In genomic region chr10:72228318-72228751, GRCh38 we compare ENCODE assay signal across 9 cellular contexts. TPM values are rescaled to one million over a fixed set of nuclear protein-coding genes. Genes with fewer than 3 reads are reported as not detected.
A peak's percentile ranks its signal among the peaks of the same experiment; 100 is the strongest.
DNase-seq lines count a peak whose midpoint lies in the region; ATAC-seq and TF ChIP-seq lines count a peak whose summit lies in the region.
"Had no signal": no experiment of that assay in that cellular context is flagged by ENCODE, and none has a peak within 500 bp of the region (broad histone marks: within the 10 kb centered on the region; RNA-seq: fewer than 3 reads in every experiment).

No MANE protein-coding gene starts in this region.

- peaks cover 55% of the 10 kb centered on the region for H3K79me2 ChIP-seq in smooth muscle cell (ENCODE audit: low read depth)

- 82% methylated on average over 2 of the region's 2 CpGs for WGBS in smooth muscle cell (ENCODE audit: low lambda C conversion rate)

- H3K4me3 ChIP-seq in BLaER1 treated with 17β-estradiol and CSF1 and Interleukin-3, amounts not matched to agents 10 nM and 100 nM = no peak overlapping the region
- H3K4me3 ChIP-seq in SK-N-MC (no peak overlapping the region), smooth muscle cell (no peak overlapping the region)
- H3K4me3 ChIP-seq in naive thymus-derived CD4-positive, alpha-beta T cell (ENCODE audit: low read length) = no peak overlapping the region

- no peak for ATAC-seq in naive thymus-derived CD4-positive, alpha-beta T cell
- ATAC-seq in GM19455 (IDR thresholded peaks at IDR 0.05; ENCODE audit: unreplicated experiment) = no peak

- POLR2A ChIA-PET in HEK293T (lab: Yijun Ruan, JAX) = interaction anchor here (1.3 to 2.9 kb wide), 3 partner anchors 46 to 93 kb away, joined by 3 to 35 read pairs (median 11); partner anchors contain the start of gene DDIT4
- POLR2A ChIA-PET in naive thymus-derived CD4-positive, alpha-beta T cell (lab: Charles Lee) = interaction anchor here (0.9 to 3.1 kb wide), 8 partner anchors 11 to 148 kb away, joined by 3 to 21 read pairs (median 4); partner anchors contain the start of genes ANAPC16 and ASCC1

- peaks cover 29 to 86% (median 61%) of the 10 kb centered on the region in 11 experiments for H3K36me3 ChIP-seq in BLaER1 treated with 17β-estradiol and CSF1 and Interleukin-3, amounts not matched to agents 10 nM and 100 nM
- H3K36me3 ChIP-seq in SK-N-MC (ENCODE audit: insufficient read depth, low read length) (peaks cover 19% of the 10 kb centered on the region; the same call in 1 of the 2 replicates), smooth muscle cell (ENCODE audit: low read depth) (peaks cover 4% of the 10 kb centered on the region)
- peaks cover 0 to 36% (median 14%) of the 10 kb centered on the region in 3 experiments for H3K36me3 ChIP-seq in naive thymus-derived CD4-positive, alpha-beta T cell (ENCODE audit: control insufficient read depth in 2 of 3, insufficient read depth in 3 of 3, low read length in 3 of 3)

- H3K27ac Mint-ChIP-seq in naive thymus-derived CD4-positive, alpha-beta T cell = peak overlapping the region; percentile 34 to 80 (median 55)

- intact Hi-C loops in naive thymus-derived CD4-positive, alpha-beta T cell (cut with micrococcal nuclease) = no loop called here

- DNase-seq in HEK293T (ENCODE audit: extremely low spot score) = peak; percentile 61
- no peak for DNase-seq in SK-N-MC (ENCODE audit: low read depth, low spot score)
- DNase-seq in naive thymus-derived CD4-positive, alpha-beta T cell = no peak
- DNase-seq in kidney tubule cell (ENCODE audit: low spot score) = no peak
- DNase-seq in middle frontal gyrus (ENCODE audit: extremely low spot score, low spot score) = no peak
- DNase-seq in smooth muscle cell (lab: John Stamatoyannopoulos, UW; ENCODE audit: unreplicated experiment) = no peak
- DNase-seq: IMR-90 had no signal

- peaks cover 0 to 11% (median 0%) of the 10 kb centered on the region in 11 experiments; a peak in 5 of 22 replicates for H4K20me1 ChIP-seq in BLaER1 treated with 17β-estradiol and CSF1 and Interleukin-3, amounts not matched to agents 10 nM and 100 nM
- no peaks in the 10 kb centered on the region for H4K20me1 ChIP-seq in smooth muscle cell (ENCODE audit: low read depth)

- H3K4me2 ChIP-seq in BLaER1 treated with 17β-estradiol and CSF1 and Interleukin-3, amounts not matched to agents 10 nM and 100 nM = peak overlapping the region; percentile 37 to 71 (median 58)
- no peak overlapping the region for H3K4me2 ChIP-seq in smooth muscle cell

- no peak for TF ChIP-seq CTCF in smooth muscle cell (IDR thresholded peaks at IDR 0.05; ENCODE audit: borderline replicate concordance, insufficient read depth, poor library complexity, severe bottlenecking)

- H2AFZ ChIP-seq in smooth muscle cell (ENCODE audit: low read depth) = no peak overlapping the region

- peak overlapping the region in 4 of 11 experiments; percentile 2 to 61 (median 54); a peak in 8 of 22 replicates for H3K27ac ChIP-seq in BLaER1 treated with 17β-estradiol and CSF1 and Interleukin-3, amounts not matched to agents 10 nM and 100 nM
- 0 out of 2 replicates have a peak overlapping the region, but pooled peaks have one; percentile 13 for H3K27ac ChIP-seq in SK-N-MC
- peak overlapping the region; percentile 42 for H3K27ac ChIP-seq in naive thymus-derived CD4-positive, alpha-beta T cell (ENCODE audit: low read depth, low read length)
- no peak overlapping the region for H3K27ac ChIP-seq in smooth muscle cell (ENCODE audit: low read depth)

- CTCF ChIA-PET in HEK293T (lab: Yijun Ruan, JAX) = interaction anchor here (1.2 kb wide), 1 partner anchor 47 kb away, joined by 3 read pairs; no protein-coding TSS in a partner anchor
- CTCF ChIA-PET in naive thymus-derived CD4-positive, alpha-beta T cell (lab: Charles Lee) = interaction anchor here (0.7 to 1.9 kb wide), 3 partner anchors 13 to 167 kb away, joined by 3 to 8 read pairs (median 4); partner anchors contain the start of genes ANAPC16 and ASCC1

- H3K9ac ChIP-seq in BLaER1 treated with 17β-estradiol and CSF1 and Interleukin-3, amounts not matched to agents 10 nM and 100 nM = peak overlapping the region in 6 of 11 experiments; percentile 3 to 51 (median 34); a peak in 6 of 22 replicates
- H3K9ac ChIP-seq in SK-N-MC (ENCODE audit: insufficient read length) (no peak overlapping the region), smooth muscle cell (ENCODE audit: low read depth) (no peak overlapping the region)

- no peaks in the 10 kb centered on the region for H3K9me3 ChIP-seq in BLaER1 treated with 17β-estradiol and CSF1 and Interleukin-3, amounts not matched to agents 10 nM and 100 nM (replicated peaks in 1 of 11)
- H3K9me3 ChIP-seq in SK-N-MC (ENCODE audit: low read depth, low read length) (no peaks in the 10 kb centered on the region), smooth muscle cell (replicated peaks; ENCODE audit: low read depth) (no peaks in the 10 kb centered on the region)
- no peaks in the 10 kb centered on the region for H3K9me3 ChIP-seq in naive thymus-derived CD4-positive, alpha-beta T cell (ENCODE audit: control insufficient read depth in 2 of 3, low read length in 3 of 3)

- peaks cover 0 to 2% (median 0%) of the 10 kb centered on the region in 11 donors for H3K9me3 Mint-ChIP-seq in naive thymus-derived CD4-positive, alpha-beta T cell

- H3K36me3 Mint-ChIP-seq in naive thymus-derived CD4-positive, alpha-beta T cell = peaks cover 6 to 38% (median 21%) of the 10 kb centered on the region in 5 donors

- H3K27me3 ChIP-seq in BLaER1 treated with 17β-estradiol and CSF1 and Interleukin-3, amounts not matched to agents 10 nM and 100 nM = no peaks in the 10 kb centered on the region
- no peaks in the 10 kb centered on the region for H3K27me3 ChIP-seq in naive thymus-derived CD4-positive, alpha-beta T cell (ENCODE audit: control insufficient read depth in 2 of 2, insufficient read depth in 2 of 2, low read length in 2 of 2)
- H3K27me3 ChIP-seq in smooth muscle cell (ENCODE audit: low read depth) = no peaks in the 10 kb centered on the region

- no peaks in the 10 kb centered on the region for H3K27me3 Mint-ChIP-seq in naive thymus-derived CD4-positive, alpha-beta T cell

- H3K4me1 ChIP-seq in BLaER1 treated with 17β-estradiol and CSF1 and Interleukin-3, amounts not matched to agents 10 nM and 100 nM = peaks cover 38 to 85% (median 57%) of the 10 kb centered on the region in 10 experiments
- peaks cover 10 to 45% of the 10 kb centered on the region in 2 donors for H3K4me1 ChIP-seq in naive thymus-derived CD4-positive, alpha-beta T cell (ENCODE audit: control insufficient read depth in 2 of 2, insufficient read depth in 2 of 2, low read length in 2 of 2)
- no peaks in the 10 kb centered on the region for H3K4me1 ChIP-seq in smooth muscle cell (ENCODE audit: low read depth)

- H3K4me1 Mint-ChIP-seq in naive thymus-derived CD4-positive, alpha-beta T cell = peaks cover 39 to 64% (median 57%) of the 10 kb centered on the region in 7 donors

- H3K4me3 Mint-ChIP-seq in naive thymus-derived CD4-positive, alpha-beta T cell = peak overlapping the region in 6 of 10 donors; percentile 2 to 52 (median 16)

- H3F3A ChIP-seq in smooth muscle cell (ENCODE audit: low read depth) = no peaks in the 10 kb centered on the region

TF ChIP-seq in HEK293T, 16 proteins besides CTCF, POLR2A, EP300 and RAD21:
- TF ChIP-seq SUZ12 (IDR thresholded peaks at IDR 0.05) (no peak), ARNT (IDR thresholded peaks at IDR 0.05) (peak; percentile 80), TARDBP (IDR thresholded peaks at IDR 0.05) (no peak), CTBP1 (IDR thresholded peaks at IDR 0.05; ENCODE audit: borderline replicate concordance) (peak; percentile 92), FOXK2 (IDR thresholded peaks at IDR 0.05) (no peak), FOXM1 (IDR thresholded peaks at IDR 0.05; ENCODE audit: borderline replicate concordance) (no peak), LEF1 (IDR thresholded peaks at IDR 0.05; ENCODE audit: borderline replicate concordance) (0 out of 2 replicates have a peak, but pooled peaks have one; percentile 26), BHLHE40 (IDR thresholded peaks at IDR 0.05; ENCODE audit: borderline replicate concordance) (no peak), ELF4 (IDR thresholded peaks at IDR 0.05) (no peak), SP1 (IDR thresholded peaks at IDR 0.05) (no peak)
- TF ChIP-seq, protein P1, sequence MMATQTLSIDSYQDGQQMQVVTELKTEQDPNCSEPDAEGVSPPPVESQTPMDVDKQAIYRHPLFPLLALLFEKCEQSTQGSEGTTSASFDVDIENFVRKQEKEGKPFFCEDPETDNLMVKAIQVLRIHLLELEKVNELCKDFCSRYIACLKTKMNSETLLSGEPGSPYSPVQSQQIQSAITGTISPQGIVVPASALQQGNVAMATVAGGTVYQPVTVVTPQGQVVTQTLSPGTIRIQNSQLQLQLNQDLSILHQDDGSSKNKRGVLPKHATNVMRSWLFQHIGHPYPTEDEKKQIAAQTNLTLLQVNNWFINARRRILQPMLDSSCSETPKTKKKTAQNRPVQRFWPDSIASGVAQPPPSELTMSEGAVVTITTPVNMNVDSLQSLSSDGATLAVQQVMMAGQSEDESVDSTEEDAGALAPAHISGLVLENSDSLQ (IDR thresholded peaks at IDR 0.05) = peak; percentile 91

RNA-seq across cellular contexts. Expression of gene ASCC1, which starts 12.3 kb away (rescaled TPM):
- total RNA-seq in naive thymus-derived CD4-positive, alpha-beta T cell = 10 to 100 TPM; 19.4 to 33.1 (median 24.2) TPM
- 10 to 100 TPM; 25.2 to 27.1 TPM for polyA plus RNA-seq in naive thymus-derived CD4-positive, alpha-beta T cell
- 28.1 and 37.0 TPM in 2 replicates for total RNA-seq in smooth muscle cell
- polyA plus RNA-seq in smooth muscle cell = 24.0 and 24.7 TPM in 2 replicates

RNA-seq across cellular contexts. Expression of gene ANAPC16, which starts 12.5 kb away (rescaled TPM):
- total RNA-seq in naive thymus-derived CD4-positive, alpha-beta T cell = 100 to 1,000 TPM in 3 of 5 experiments, 10 to 100 TPM in 2; 85.5 to 131 (median 105) TPM
- 100 to 1,000 TPM; 318 to 445 TPM for polyA plus RNA-seq in naive thymus-derived CD4-positive, alpha-beta T cell
- 50.8 and 81.8 TPM in 2 replicates for total RNA-seq in smooth muscle cell
- 76.4 and 80.8 TPM in 2 replicates for polyA plus RNA-seq in smooth muscle cell

RNA-seq across cellular contexts. Expression of gene DDIT4, which starts 45.4 kb away (rescaled TPM):
- 100 to 1,000 TPM in 3 of 5 experiments, 10 to 100 TPM in 2; 25.4 to 335 (median 135) TPM for total RNA-seq in naive thymus-derived CD4-positive, alpha-beta T cell
- polyA plus RNA-seq in naive thymus-derived CD4-positive, alpha-beta T cell = 100 to 1,000 TPM in 1 of 2 donors, 10 to 100 TPM in 1; 80.4 to 219 TPM
- total RNA-seq in smooth muscle cell = 161 and 198 TPM in 2 replicates
- 248 and 299 TPM in 2 replicates for polyA plus RNA-seq in smooth muscle cell

Comparison
In these comparisons a context has a peak if more than half of its experiments do, and no peak if none do; other contexts are left out.
1. H3K9ac ChIP-seq: peak in BLaER1 treated with 17β-estradiol and CSF1 and Interleukin-3, amounts not matched to agents 10 nM and 100 nM (6 of 11); none in SK-N-MC (single experiment) and smooth muscle cell (single experiment).